ENCODE assay signal across 17 cellular contexts in the genomic region with DNA sequence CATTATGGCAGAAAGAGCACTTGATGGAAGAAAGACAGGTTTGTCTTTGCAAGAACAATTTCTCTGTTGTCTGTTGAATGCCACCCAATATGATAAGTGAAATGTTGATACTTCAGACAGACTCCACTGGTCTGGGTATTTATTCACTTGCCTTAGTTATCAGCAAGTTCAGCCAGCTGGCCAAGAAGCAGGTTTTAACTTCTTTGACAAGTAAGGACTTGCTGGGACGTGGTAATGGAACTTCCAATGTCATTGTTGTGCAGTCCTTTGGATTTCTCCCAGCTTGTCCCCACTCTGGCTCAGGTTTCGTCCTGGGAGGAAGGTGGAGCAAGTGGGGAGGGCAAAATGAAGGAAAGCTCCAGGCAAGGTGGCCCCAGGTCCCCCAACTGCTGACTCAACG.
"Had no signal": no experiment of that assay in that cellular context is flagged by ENCODE, and none has a peak within 500 bp of the region (broad histone marks: within the 10 kb centered on the region; RNA-seq: fewer than 3 reads in every experiment).

No MANE protein-coding gene starts in this region.

- H3K36me3 ChIP-seq: heart left ventricle, tibial artery, upper lobe of left lung, uterus had no signal

- H3K27ac Mint-ChIP-seq: mesothelial cell of epicardium, natural killer cell had no signal

- H3K9me3 ChIP-seq: heart left ventricle, tibial artery, upper lobe of left lung, uterus had no signal

- H3K27ac ChIP-seq: dorsolateral prefrontal cortex, heart left ventricle, tibial artery, upper lobe of left lung, uterus had no signal

- H3K9me3 Mint-ChIP-seq: natural killer cell, neural crest cell had no signal

- H3K4me1 Mint-ChIP-seq: natural killer cell had no signal

- H3K4me3 ChIP-seq: dorsolateral prefrontal cortex, heart left ventricle, smooth muscle cell, tibial artery, upper lobe of left lung, uterus had no signal

- H3K4me1 ChIP-seq: heart left ventricle, tibial artery, uterus had no signal

- DNase-seq: cortex of kidney; dorsolateral prefrontal cortex; effector CD8-positive, alpha-beta T cell; heart left ventricle; hippocampal formation; natural killer cell; right cardiac atrium; stimulated activated CD4-positive, alpha-beta T cell treated with anti-CD3 and anti-CD28 coated beads, Interleukin-2, amount 100 ng/mL, for 48 hours; stimulated activated naive CD4-positive, alpha-beta T cell treated with Interleukin-2 at 50 U/mL for 16 hours had no signal

- ATAC-seq: esophagus mucosa, heart left ventricle, left lobe of liver, natural killer cell, right cardiac atrium had no signal

- H3K36me3 Mint-ChIP-seq: natural killer cell had no signal

- H3K4me2 ChIP-seq: smooth muscle cell had no signal

- H3K27me3 ChIP-seq: dorsolateral prefrontal cortex, heart left ventricle, tibial artery, upper lobe of left lung, uterus had no signal

- H3K4me3 Mint-ChIP-seq: mesothelial cell of epicardium, natural killer cell, neural crest cell had no signal
